In genomic region chr11:64760759-64761417, GRCh38 we compare ENCODE assay signal across 10 cellular contexts. TPM values are rescaled to one million over a fixed set of nuclear protein-coding genes. Genes with fewer than 3 reads are reported as not detected.
A peak's percentile ranks its signal among the peaks of the same experiment; 100 is the strongest.
DNase-seq lines count a peak whose midpoint lies in the region; ATAC-seq, FAIRE-seq and TF ChIP-seq lines count a peak whose summit lies in the region.
"Had no signal": no experiment of that assay in that cellular context is flagged by ENCODE, and none has a peak within 500 bp of the region (broad histone marks: within the 10 kb centered on the region; RNA-seq: fewer than 3 reads in every experiment).

No MANE protein-coding gene starts in this region.

- POLR2A ChIA-PET in GM12878 (lab: Charles Lee) = interaction anchor here (0.6 to 1.8 kb wide), 5 partner anchors 11 to 1960 kb away, joined by 3 to 6 read pairs (median 4); no protein-coding TSS in a partner anchor
- POLR2A ChIA-PET in naive thymus-derived CD4-positive, alpha-beta T cell (lab: Charles Lee) = interaction anchor here (0.6 to 39.7 kb wide), 7 partner anchors 4 to 430 kb away, joined by 3 to 1956 read pairs (median 4); partner anchors contain the start of genes PYGM, RASGRP2 and SF1

- CTCF ChIA-PET in GM12878 (lab: Yijun Ruan, JAX) = interaction anchor here (0.7 to 1.5 kb wide), 5 partner anchors 10 to 110 kb away, joined by 3 to 8 read pairs (median 4); no protein-coding TSS in a partner anchor
- CTCF ChIA-PET in naive thymus-derived CD4-positive, alpha-beta T cell (lab: Charles Lee) = interaction anchor here (0.7 to 19.1 kb wide), 5 partner anchors 14 to 555 kb away, joined by 4 to 305 read pairs (median 7); partner anchors contain the start of genes RASGRP2 and SF1

- in situ Hi-C loops in GM12878 (cut with MboI) (no loop called here), G401 (cut with HindIII; ENCODE audit: low sequenced_read_pairs) (no loop called here)

- peak overlapping the region; percentile 95 to 99 (median 98) for H3K27ac Mint-ChIP-seq in IgD-negative memory B cell
- peak overlapping the region; percentile 86 to 95 (median 92) for H3K27ac Mint-ChIP-seq in naive thymus-derived CD4-positive, alpha-beta T cell

- H4K20me1 ChIP-seq in BLaER1 treated with 17β-estradiol and CSF1 and Interleukin-3, amounts not matched to agents 10 nM and 100 nM = peaks cover 52 to 68% (median 66%) of the 10 kb centered on the region in 11 experiments
- peaks cover 9% of the 10 kb centered on the region for H4K20me1 ChIP-seq in GM12878 (ENCODE audit: control insufficient read depth, insufficient read depth)

- H3K79me2 ChIP-seq in GM12878 (ENCODE audit: control insufficient read depth, insufficient read depth, low read length) = no peaks in the 10 kb centered on the region

- intact Hi-C loops in GM12878 (cut with micrococcal nuclease; ENCODE audit: unreplicated experiment) = no loop called here
- intact Hi-C loops in naive thymus-derived CD4-positive, alpha-beta T cell (cut with micrococcal nuclease) = no loop called here

- peak overlapping the region in 9 of 11 experiments; percentile 53 to 91 (median 71); a peak in 18 of 22 replicates for H3K4me2 ChIP-seq in BLaER1 treated with 17β-estradiol and CSF1 and Interleukin-3, amounts not matched to agents 10 nM and 100 nM
- no peak overlapping the region for H3K4me2 ChIP-seq in GM12878 (ENCODE audit: control insufficient read depth, insufficient read depth)

- no peak for FAIRE-seq in GM12878 (lab: Jason Lieb, UNC)

- peaks cover 34 to 47% (median 42%) of the 10 kb centered on the region in 11 experiments for H3K36me3 ChIP-seq in BLaER1 treated with 17β-estradiol and CSF1 and Interleukin-3, amounts not matched to agents 10 nM and 100 nM
- H3K36me3 ChIP-seq in GM12878 (ENCODE audit: control insufficient read depth in 2 of 2, insufficient read depth in 2 of 2, low read length in 1 of 2) = peaks cover 15% of the 10 kb centered on the region in 2 experiments; a peak in 3 of 4 replicates
- peaks cover 4 to 27% (median 6%) of the 10 kb centered on the region in 3 experiments for H3K36me3 ChIP-seq in naive thymus-derived CD4-positive, alpha-beta T cell (ENCODE audit: control insufficient read depth in 2 of 3, insufficient read depth in 3 of 3, low read length in 3 of 3)

- 58% methylated on average over 6 of the region's 7 CpGs for WGBS in GM12878 (ENCODE audit: insufficient coverage, insufficient replicate concordance, low lambda C conversion rate, missing lambda C conversion rate)

- DNase-seq in GM12878 (ENCODE audit: low read depth, low spot score) (no peak), G401 (ENCODE audit: low spot score) (no peak), NCI-H1048 (lab: John Stamatoyannopoulos, UW) (no peak), amygdala (lab: John Stamatoyannopoulos, UW) (no peak)
- peak in 3 of 9 donors; percentile 28 to 46 (median 39) for DNase-seq in naive thymus-derived CD4-positive, alpha-beta T cell

- no peak for TF ChIP-seq CTCF in GM12878 (IDR thresholded peaks at IDR 0.05 in 2 of 3, conservative IDR thresholded peaks at IDR 0.05 in 1 of 3; ENCODE audit: control insufficient read depth in 2 of 3, extremely low read depth in 1 of 3, insufficient read depth in 1 of 3, low read depth in 3 of 3, low read length in 3 of 3)

- H2AFZ ChIP-seq in GM12878 (ENCODE audit: control insufficient read depth, low read depth, low read length) = no peak overlapping the region

- no TSS peak for BruUV-seq in GM12878 (replicated peaks; lab: Mats Ljungman, UMichigan)

- peak overlapping the region; percentile 41 to 91 (median 60) for H3K4me3 Mint-ChIP-seq in IgD-negative memory B cell
- H3K4me3 Mint-ChIP-seq in naive thymus-derived CD4-positive, alpha-beta T cell = peak overlapping the region; percentile 54 to 96 (median 75)

- peaks cover 8% of the 10 kb centered on the region for H3K36me3 Mint-ChIP-seq in IgD-negative memory B cell
- peaks cover 16 to 32% (median 23%) of the 10 kb centered on the region in 5 donors for H3K36me3 Mint-ChIP-seq in naive thymus-derived CD4-positive, alpha-beta T cell

- ATAC-seq in GM12878 = no peak
- ATAC-seq in naive thymus-derived CD4-positive, alpha-beta T cell = no peak
- no peak for ATAC-seq in HG02885 (IDR thresholded peaks at IDR 0.05; ENCODE audit: poor library complexity, unreplicated experiment)

- no peaks in the 10 kb centered on the region for H3K9me3 Mint-ChIP-seq in IgD-negative memory B cell
- H3K9me3 Mint-ChIP-seq in naive thymus-derived CD4-positive, alpha-beta T cell = peaks cover 0 to 9% (median 0%) of the 10 kb centered on the region in 11 donors

- no peak for TF ChIP-seq EP300 in GM12878 (IDR thresholded peaks at IDR 0.05; ENCODE audit: borderline replicate concordance in 1 of 2, control insufficient read depth in 1 of 2, low read depth in 2 of 2, low read length in 2 of 2)

- SMC1A ChIA-PET in GM12878 (lab: Charles Lee; ENCODE audit: uncharacterized antibody, unreplicated experiment) = interaction anchor here (1.2 to 1.7 kb wide), 2 partner anchors 10 to 15 kb away, joined by 4 to 5 read pairs; no protein-coding TSS in a partner anchor

- peak overlapping the region in 7 of 11 experiments; percentile 23 to 75 (median 41); a peak in 9 of 22 replicates for H3K27ac ChIP-seq in BLaER1 treated with 17β-estradiol and CSF1 and Interleukin-3, amounts not matched to agents 10 nM and 100 nM
- no peak overlapping the region for H3K27ac ChIP-seq in GM12878 (ENCODE audit: control insufficient read depth, insufficient read depth)
- H3K27ac ChIP-seq in naive thymus-derived CD4-positive, alpha-beta T cell (ENCODE audit: low read depth, low read length) = peak overlapping the region; percentile 49
- H3K27ac ChIP-seq: SJSA1 had no signal

- H3K4me3 ChIP-seq in BLaER1 treated with 17β-estradiol and CSF1 and Interleukin-3, amounts not matched to agents 10 nM and 100 nM = no peak overlapping the region
- H3K4me3 ChIP-seq in GM12878 = no peak overlapping the region
- H3K4me3 ChIP-seq in naive thymus-derived CD4-positive, alpha-beta T cell (ENCODE audit: low read length) = no peak overlapping the region
- H3K4me3 ChIP-seq: SJSA1 had no signal

- peak; percentile 38; the same call in 1 of the 2 replicates for TF ChIP-seq POLR2A in GM12878 (IDR thresholded peaks at IDR 0.05; ENCODE audit: low read depth, low read length)

- no peaks in the 10 kb centered on the region for H3K9me3 ChIP-seq in BLaER1 treated with 17β-estradiol and CSF1 and Interleukin-3, amounts not matched to agents 10 nM and 100 nM (replicated peaks in 1 of 11)
- no peaks in the 10 kb centered on the region for H3K9me3 ChIP-seq in GM12878 (replicated peaks; ENCODE audit: control insufficient read depth, insufficient read depth, low read length)
- no peaks in the 10 kb centered on the region for H3K9me3 ChIP-seq in naive thymus-derived CD4-positive, alpha-beta T cell (ENCODE audit: control insufficient read depth in 2 of 3, low read length in 3 of 3)
- H3K9me3 ChIP-seq: SJSA1 had no signal

- H3K27me3 Mint-ChIP-seq in IgD-negative memory B cell = peaks cover 3% of the 10 kb centered on the region
- no peaks in the 10 kb centered on the region for H3K27me3 Mint-ChIP-seq in naive thymus-derived CD4-positive, alpha-beta T cell

- RAD21 ChIA-PET in GM12878 (lab: Charles Lee; ENCODE audit: unreplicated experiment) = interaction anchor here (0.6 kb wide), 1 partner anchor 16 kb away, joined by 4 read pairs; no protein-coding TSS in a partner anchor

- no peaks in the 10 kb centered on the region for H3K27me3 ChIP-seq in BLaER1 treated with 17β-estradiol and CSF1 and Interleukin-3, amounts not matched to agents 10 nM and 100 nM
- H3K27me3 ChIP-seq in GM12878 (replicated peaks in 1 of 2; ENCODE audit: control insufficient read depth in 2 of 2, insufficient read depth in 2 of 2, low read length in 1 of 2) = no peaks in the 10 kb centered on the region
- no peaks in the 10 kb centered on the region for H3K27me3 ChIP-seq in naive thymus-derived CD4-positive, alpha-beta T cell (ENCODE audit: control insufficient read depth in 2 of 2, insufficient read depth in 2 of 2, low read length in 2 of 2)
- H3K27me3 ChIP-seq: SJSA1 had no signal

- peaks cover 64 to 85% (median 78%) of the 10 kb centered on the region in 10 experiments for H3K4me1 ChIP-seq in BLaER1 treated with 17β-estradiol and CSF1 and Interleukin-3, amounts not matched to agents 10 nM and 100 nM
- peaks cover 17% of the 10 kb centered on the region for H3K4me1 ChIP-seq in GM12878 (ENCODE audit: control insufficient read depth, insufficient read depth, low read length)
- peaks cover 56 to 75% of the 10 kb centered on the region in 2 donors for H3K4me1 ChIP-seq in naive thymus-derived CD4-positive, alpha-beta T cell (ENCODE audit: control insufficient read depth in 2 of 2, insufficient read depth in 2 of 2, low read length in 2 of 2)

- no peak for TF ChIP-seq RAD21 in GM12878 (IDR thresholded peaks at IDR 0.05; ENCODE audit: insufficient read depth, low read depth, low read length)

- H3K4me1 Mint-ChIP-seq in IgD-negative memory B cell = peaks cover 39 to 52% (median 40%) of the 10 kb centered on the region in 3 donors
- peaks cover 51 to 82% (median 69%) of the 10 kb centered on the region in 7 donors for H3K4me1 Mint-ChIP-seq in naive thymus-derived CD4-positive, alpha-beta T cell

- H3K9ac ChIP-seq in BLaER1 treated with 17β-estradiol and CSF1 and Interleukin-3, amounts not matched to agents 10 nM and 100 nM = peak overlapping the region in 7 of 11 experiments; percentile 10 to 67 (median 42); a peak in 12 of 22 replicates
- no peak overlapping the region for H3K9ac ChIP-seq in GM12878 (ENCODE audit: control insufficient read depth, insufficient read depth, low read length)

RNA-seq across cellular contexts. Expression of gene PYGM, which starts 1.1 kb away (rescaled TPM):
- polyA plus RNA-seq in IgD-negative memory B cell (2.0 TPM), GM12878 (2011; rRNA removed) (0.32 and 0.33 TPM in 2 replicates), GM12878 (2014; fragmentation: Illumina TruSeq; extraction: Trizol) (0.19 TPM in 1 of 2 replicates, not detected in the other), GM12878 (2014; fragmentation: Nextera tagmentation; extraction: Ambion mirVana) (under 1 TPM; 0.04 to 0.08 TPM), GM12878 (2014; rRNA removed) (0.61 and 3.7 TPM in 2 replicates), GM12878 (2016; fragmentation: Nextera tagmentation; extraction: Ambion mirVana) (under 1 TPM in 1 of 2 experiments, not detected in 1; 0.04 TPM)
- total RNA-seq in GM12878 (2013; cell fraction: nucleolus; rRNA removed) = 2.2 and 3.1 TPM in 2 replicates
- total RNA-seq in GM12878 (2014; rRNA removed) (0.27 and 0.34 TPM in 2 replicates), GM12878 (2014; rRNA removed; fragmentation: Illumina TruSeq; extraction: Trizol) (0.23 and 0.27 TPM in 2 replicates), GM12878 (2021) (0.28 and 0.35 TPM in 2 replicates)
- 0.42 TPM for polyA plus RNA-seq in GM12878 (2011; ENCODE audit: low read depth)
- polyA plus RNA-seq in GM12878 (2011; cell fraction: cytosol; rRNA removed) = 0.19 and 0.20 TPM in 2 replicates
- polyA plus RNA-seq in GM12878 (2011; cell fraction: nucleus; rRNA removed) = 1.1 and 1.4 TPM in 2 replicates
- 0.80 and 0.88 TPM in 2 replicates for polyA plus RNA-seq in GM12878 (2012)
- 0.72 and 0.95 TPM in 2 replicates for polyA minus RNA-seq in GM12878 (2011; rRNA and poly(A)+ RNA removed)
- not detected in 2 replicates for polyA minus RNA-seq in GM12878 (2011; cell fraction: cytosol; rRNA and poly(A)+ RNA removed)
- 0.48 and 2.0 TPM in 2 replicates for polyA minus RNA-seq in GM12878 (2011; cell fraction: nucleus; rRNA and poly(A)+ RNA removed)
- total RNA-seq in naive thymus-derived CD4-positive, alpha-beta T cell = 10 to 100 TPM in 4 of 5 experiments, 1 to 10 TPM in 1; 8.0 to 16.2 (median 13.9) TPM
- under 1 TPM; 0.26 to 0.64 TPM for polyA plus RNA-seq in naive thymus-derived CD4-positive, alpha-beta T cell
- 8.6 and 11.6 TPM in 2 replicates for total RNA-seq in G401 (2014; rRNA removed; shearing (Covaris generic))
- total RNA-seq: Daoy had no signal

RNA-seq across cellular contexts. Expression of gene RASGRP2, which starts 16.9 kb away (rescaled TPM):
- polyA plus RNA-seq in IgD-negative memory B cell (350 TPM), GM12878 (2011; rRNA removed) (3.0 and 6.2 TPM in 2 replicates), GM12878 (2014; fragmentation: Illumina TruSeq; extraction: Trizol) (2.6 and 2.7 TPM in 2 replicates), GM12878 (2014; fragmentation: Nextera tagmentation; extraction: Ambion mirVana) (under 1 TPM; 0.26 to 0.66 TPM), GM12878 (2014; rRNA removed) (7.0 and 11.2 TPM in 2 replicates), GM12878 (2016; fragmentation: Nextera tagmentation; extraction: Ambion mirVana) (1 to 10 TPM; 4.5 to 6.4 TPM)
- total RNA-seq in GM12878 (2013; cell fraction: nucleolus; rRNA removed) = 17.4 and 18.5 TPM in 2 replicates
- total RNA-seq in GM12878 (2014; rRNA removed) (5.5 and 6.8 TPM in 2 replicates), GM12878 (2014; rRNA removed; fragmentation: Illumina TruSeq; extraction: Trizol) (1.7 and 3.0 TPM in 2 replicates), GM12878 (2021) (8.3 and 9.0 TPM in 2 replicates)
- polyA plus RNA-seq in GM12878 (2011; ENCODE audit: low read depth) = 4.3 TPM
- polyA plus RNA-seq in GM12878 (2011; cell fraction: cytosol; rRNA removed) = 6.3 and 8.3 TPM in 2 replicates
- 39.4 and 45.3 TPM in 2 replicates for polyA plus RNA-seq in GM12878 (2011; cell fraction: nucleus; rRNA removed)
- 7.1 and 14.4 TPM in 2 replicates for polyA plus RNA-seq in GM12878 (2012)
- 2.6 and 3.7 TPM in 2 replicates for polyA minus RNA-seq in GM12878 (2011; rRNA and poly(A)+ RNA removed)
- polyA minus RNA-seq in GM12878 (2011; cell fraction: cytosol; rRNA and poly(A)+ RNA removed) = 2.1 and 3.2 TPM in 2 replicates
- polyA minus RNA-seq in GM12878 (2011; cell fraction: nucleus; rRNA and poly(A)+ RNA removed) = 5.0 and 6.9 TPM in 2 replicates
- 100 to 1,000 TPM; 211 to 697 (median 654) TPM for total RNA-seq in naive thymus-derived CD4-positive, alpha-beta T cell
- polyA plus RNA-seq in naive thymus-derived CD4-positive, alpha-beta T cell = 100 to 1,000 TPM; 197 to 312 TPM
- total RNA-seq in G401 (2014; rRNA removed; shearing (Covaris generic)) = 0.62 and 1.9 TPM in 2 replicates
- total RNA-seq: Daoy had no signal

RNA-seq across cellular contexts. Expression of gene SF1, which starts 17.5 kb away (rescaled TPM):
- polyA plus RNA-seq in IgD-negative memory B cell (170 TPM), GM12878 (2011; rRNA removed) (82.5 and 84.8 TPM in 2 replicates), GM12878 (2014; fragmentation: Illumina TruSeq; extraction: Trizol) (216 and 280 TPM in 2 replicates), GM12878 (2014; fragmentation: Nextera tagmentation; extraction: Ambion mirVana) (10 to 100 TPM; 13.6 to 29.6 TPM), GM12878 (2014; rRNA removed) (155 and 172 TPM in 2 replicates), GM12878 (2016; fragmentation: Nextera tagmentation; extraction: Ambion mirVana) (100 to 1,000 TPM in 1 of 2 experiments, 10 to 100 TPM in 1; 97.4 to 109 TPM)
- total RNA-seq in GM12878 (2013; cell fraction: nucleolus; rRNA removed) = 483 and 541 TPM in 2 replicates
- total RNA-seq in GM12878 (2014; rRNA removed) (88.2 and 111 TPM in 2 replicates), GM12878 (2014; rRNA removed; fragmentation: Illumina TruSeq; extraction: Trizol) (76.0 and 84.4 TPM in 2 replicates), GM12878 (2021) (327 and 337 TPM in 2 replicates)
- 194 TPM for polyA plus RNA-seq in GM12878 (2011; ENCODE audit: low read depth)
- polyA plus RNA-seq in GM12878 (2011; cell fraction: cytosol; rRNA removed) = 66.7 and 83.7 TPM in 2 replicates
- polyA plus RNA-seq in GM12878 (2011; cell fraction: nucleus; rRNA removed) = 212 and 291 TPM in 2 replicates
- 178 and 252 TPM in 2 replicates for polyA plus RNA-seq in GM12878 (2012)
- polyA minus RNA-seq in GM12878 (2011; rRNA and poly(A)+ RNA removed) = 79.1 and 94.2 TPM in 2 replicates
- 53.6 and 66.4 TPM in 2 replicates for polyA minus RNA-seq in GM12878 (2011; cell fraction: cytosol; rRNA and poly(A)+ RNA removed)
- 124 and 191 TPM in 2 replicates for polyA minus RNA-seq in GM12878 (2011; cell fraction: nucleus; rRNA and poly(A)+ RNA removed)
- 1,000 to 10,000 TPM in 2 of 5 experiments, 100 to 1,000 TPM in 3; 462 to 1,612 (median 904) TPM for total RNA-seq in naive thymus-derived CD4-positive, alpha-beta T cell
- 100 to 1,000 TPM; 101 to 155 TPM for polyA plus RNA-seq in naive thymus-derived CD4-positive, alpha-beta T cell
- total RNA-seq in G401 (2014; rRNA removed; shearing (Covaris generic)) = 114 and 170 TPM in 2 replicates

RNA-seq across cellular contexts. Expression of gene NRXN2, which starts 37.9 kb away (rescaled TPM):
- polyA plus RNA-seq in IgD-negative memory B cell (not detected), GM12878 (2011; rRNA removed) (1.1 and 1.4 TPM in 2 replicates), GM12878 (2014; fragmentation: Illumina TruSeq; extraction: Trizol) (0.09 TPM in 1 of 2 replicates, not detected in the other), GM12878 (2014; fragmentation: Nextera tagmentation; extraction: Ambion mirVana) (under 1 TPM; 0.03 to 0.07 TPM), GM12878 (2014; rRNA removed) (0.08 and 0.28 TPM in 2 replicates), GM12878 (2016; fragmentation: Nextera tagmentation; extraction: Ambion mirVana) (under 1 TPM; 0.24 to 0.52 TPM)
- total RNA-seq in GM12878 (2013; cell fraction: nucleolus; rRNA removed) = 1.8 and 2.7 TPM in 2 replicates
- total RNA-seq in GM12878 (2014; rRNA removed) (0.06 TPM in 1 of 2 replicates, not detected in the other), GM12878 (2014; rRNA removed; fragmentation: Illumina TruSeq; extraction: Trizol) (0.18 and 0.22 TPM in 2 replicates), GM12878 (2021) (0.29 and 0.74 TPM in 2 replicates)
- not detected for polyA plus RNA-seq in GM12878 (2011; ENCODE audit: low read depth)
- 2.2 and 2.7 TPM in 2 replicates for polyA plus RNA-seq in GM12878 (2011; cell fraction: cytosol; rRNA removed)
- 8.3 and 17.7 TPM in 2 replicates for polyA plus RNA-seq in GM12878 (2011; cell fraction: nucleus; rRNA removed)
- 0.11 and 0.32 TPM in 2 replicates for polyA plus RNA-seq in GM12878 (2012)
- polyA minus RNA-seq in GM12878 (2011; rRNA and poly(A)+ RNA removed) = 11.6 and 16.6 TPM in 2 replicates
- 9.4 and 11.8 TPM in 2 replicates for polyA minus RNA-seq in GM12878 (2011; cell fraction: cytosol; rRNA and poly(A)+ RNA removed)
- polyA minus RNA-seq in GM12878 (2011; cell fraction: nucleus; rRNA and poly(A)+ RNA removed) = 5.4 and 16.4 TPM in 2 replicates
- total RNA-seq in naive thymus-derived CD4-positive, alpha-beta T cell = under 1 TPM in 3 of 5 experiments, not detected in 2; 0.07 to 0.71 (median 0.27) TPM
- not detected for polyA plus RNA-seq in naive thymus-derived CD4-positive, alpha-beta T cell
- total RNA-seq in G401 (2014; rRNA removed; shearing (Covaris generic)) = 16.7 and 24.1 TPM in 2 replicates
- total RNA-seq: SJSA1 had no signal

RNA-seq across cellular contexts. Expression of gene MAP4K2, which starts 42.1 kb away (rescaled TPM):
- polyA plus RNA-seq in IgD-negative memory B cell (68.1 TPM), GM12878 (2011; rRNA removed) (27.3 and 49.9 TPM in 2 replicates), GM12878 (2014; fragmentation: Illumina TruSeq; extraction: Trizol) (16.1 and 42.8 TPM in 2 replicates), GM12878 (2014; fragmentation: Nextera tagmentation; extraction: Ambion mirVana) (1 to 10 TPM in 1 of 2 experiments, under 1 TPM in 1; 0.98 to 4.4 TPM), GM12878 (2014; rRNA removed) (69.0 and 71.8 TPM in 2 replicates), GM12878 (2016; fragmentation: Nextera tagmentation; extraction: Ambion mirVana) (10 to 100 TPM; 47.8 to 52.9 TPM)
- total RNA-seq in GM12878 (2013; cell fraction: nucleolus; rRNA removed) = 51.0 and 55.9 TPM in 2 replicates
- total RNA-seq in GM12878 (2014; rRNA removed) (66.7 and 74.7 TPM in 2 replicates), GM12878 (2014; rRNA removed; fragmentation: Illumina TruSeq; extraction: Trizol) (36.9 and 41.0 TPM in 2 replicates), GM12878 (2021) (78.1 and 79.2 TPM in 2 replicates)
- 11.2 TPM for polyA plus RNA-seq in GM12878 (2011; ENCODE audit: low read depth)
- 73.2 and 91.2 TPM in 2 replicates for polyA plus RNA-seq in GM12878 (2011; cell fraction: cytosol; rRNA removed)
- polyA plus RNA-seq in GM12878 (2011; cell fraction: nucleus; rRNA removed) = 284 and 290 TPM in 2 replicates
- 33.8 and 37.8 TPM in 2 replicates for polyA plus RNA-seq in GM12878 (2012)
- 58.6 and 101 TPM in 2 replicates for polyA minus RNA-seq in GM12878 (2011; rRNA and poly(A)+ RNA removed)
- 25.9 and 26.6 TPM in 2 replicates for polyA minus RNA-seq in GM12878 (2011; cell fraction: cytosol; rRNA and poly(A)+ RNA removed)
- 50.8 and 62.9 TPM in 2 replicates for polyA minus RNA-seq in GM12878 (2011; cell fraction: nucleus; rRNA and poly(A)+ RNA removed)
- total RNA-seq in naive thymus-derived CD4-positive, alpha-beta T cell = 100 to 1,000 TPM in 2 of 5 experiments, 10 to 100 TPM in 3; 75.2 to 130 (median 84.3) TPM
- 10 to 100 TPM; 40.7 to 63.0 TPM for polyA plus RNA-seq in naive thymus-derived CD4-positive, alpha-beta T cell
- total RNA-seq in G401 (2014; rRNA removed; shearing (Covaris generic)) = 24.7 and 26.6 TPM in 2 replicates

Comparison
In these comparisons a context has a peak if more than half of its experiments do, and no peak if none do; other contexts are left out.
1. RNA of gene RASGRP2, which starts 16.9 kb away (total RNA-seq): 211 to 697 TPM in naive thymus-derived CD4-positive, alpha-beta T cell; 1.7 to 18.5 TPM in GM12878 and 0.62 to 1.9 TPM in G401; every median in the first group is over 10 times any median in the second.